In genomic region chr15:67196672-67197363, GRCh38 we compare ENCODE assay signal across 9 cellular contexts. TPM values are rescaled to one million over a fixed set of nuclear protein-coding genes. Genes with fewer than 3 reads are reported as not detected.
DNase-seq lines count a peak whose midpoint lies in the region; FAIRE-seq and TF ChIP-seq lines count a peak whose summit lies in the region.
"Had no signal": no experiment of that assay in that cellular context is flagged by ENCODE, and none has a peak within 500 bp of the region (broad histone marks: within the 10 kb centered on the region; RNA-seq: fewer than 3 reads in every experiment).

No MANE protein-coding gene starts in this region.

- H3K4me2 ChIP-seq in endothelial cell of umbilical vein (ENCODE audit: insufficient read depth, low read length) = no peak overlapping the region
- H3K4me2 ChIP-seq in neural progenitor cell = no peak overlapping the region

- H3K4me1 Mint-ChIP-seq in CD8-positive, alpha-beta memory T cell = peaks cover 12 to 15% (median 13%) of the 10 kb centered on the region in 3 donors
- H3K4me1 Mint-ChIP-seq in neural progenitor cell = peaks cover 24% of the 10 kb centered on the region

- TF ChIP-seq POLR2A in endothelial cell of umbilical vein (IDR thresholded peaks at IDR 0.05; ENCODE audit: low read depth, low read length) (no peak), sigmoid colon (IDR thresholded peaks at IDR 0.05) (no peak)

- POLR2A ChIA-PET in CD8-positive, alpha-beta memory T cell (lab: Charles Lee) = no interaction called here
- POLR2A ChIA-PET in endothelial cell of umbilical vein (lab: Charles Lee) = no interaction called here

- no peak for TF ChIP-seq CTCF in endothelial cell of umbilical vein (IDR thresholded peaks at IDR 0.05; ENCODE audit: extremely low read depth in 1 of 2, insufficient read depth in 1 of 2, low read depth in 1 of 2, low read length in 2 of 2)
- no peak for TF ChIP-seq CTCF in neural progenitor cell (IDR thresholded peaks at IDR 0.05)
- no peak for TF ChIP-seq CTCF in sigmoid colon (IDR thresholded peaks at IDR 0.05)

- BruUV-seq in endothelial cell of umbilical vein (replicated peaks; lab: Mats Ljungman, UMichigan) = no TSS peak

- intact Hi-C loops in endothelial cell of umbilical vein (cut with micrococcal nuclease) = loop anchor here (5.0 kb wide), 1 partner anchor 250 kb away; no protein-coding TSS in a partner anchor
- intact Hi-C loops in sigmoid colon (cut with DNase I) = no loop called here

- no peak overlapping the region for H2AFZ ChIP-seq in endothelial cell of umbilical vein (ENCODE audit: low read depth, low read length)
- no peak overlapping the region for H2AFZ ChIP-seq in neural progenitor cell (replicated peaks)

- CTCF ChIA-PET in CD8-positive, alpha-beta memory T cell (lab: Charles Lee) = no interaction called here
- CTCF ChIA-PET in endothelial cell of umbilical vein (lab: Charles Lee) = interaction anchor here (0.7 to 1.3 kb wide), 2 partner anchors 13 to 18 kb away, joined by 3 read pairs; no protein-coding TSS in a partner anchor

- no peak overlapping the region for H3K4me3 ChIP-seq in CD8-positive, alpha-beta memory T cell (ENCODE audit: low read length)
- H3K4me3 ChIP-seq in endothelial cell of umbilical vein (replicated peaks in 1 of 3; ENCODE audit: insufficient read depth in 1 of 3, low read depth in 1 of 3, low read length in 3 of 3) (no peak overlapping the region), neural progenitor cell (no peak overlapping the region), sigmoid colon (no peak overlapping the region)

- H3K36me3 Mint-ChIP-seq in CD8-positive, alpha-beta memory T cell = peaks cover 0 to 51% (median 10%) of the 10 kb centered on the region in 3 donors
- H3K36me3 Mint-ChIP-seq in neural progenitor cell = peaks cover 29% of the 10 kb centered on the region

- no peaks in the 10 kb centered on the region for H3K79me2 ChIP-seq in endothelial cell of umbilical vein (ENCODE audit: control insufficient read depth, insufficient read depth, low read length)
- no peaks in the 10 kb centered on the region for H3K79me2 ChIP-seq in neural progenitor cell (ENCODE audit: low read depth)

- H4K20me1 ChIP-seq in endothelial cell of umbilical vein (replicated peaks; ENCODE audit: control insufficient read depth, extremely low read depth, insufficient read depth, low read length) = no peaks in the 10 kb centered on the region
- peaks cover 6% of the 10 kb centered on the region for H4K20me1 ChIP-seq in neural progenitor cell (ENCODE audit: low read depth)

- H3K36me3 ChIP-seq in CD8-positive, alpha-beta memory T cell (ENCODE audit: insufficient read depth, low read length) = peaks cover 11% of the 10 kb centered on the region
- peaks cover 9% of the 10 kb centered on the region in 2 experiments for H3K36me3 ChIP-seq in endothelial cell of umbilical vein (ENCODE audit: control insufficient read depth in 2 of 2, extremely low read depth in 1 of 2, insufficient read depth in 2 of 2, low read length in 2 of 2)
- H3K36me3 ChIP-seq in neural progenitor cell = peaks cover 4% of the 10 kb centered on the region
- peaks cover 0 to 7% (median 0%) of the 10 kb centered on the region in 4 donors for H3K36me3 ChIP-seq in sigmoid colon

- no peaks in the 10 kb centered on the region for H3F3A ChIP-seq in neural progenitor cell (ENCODE audit: low read depth)

- no peak overlapping the region for H3K27ac ChIP-seq in CD8-positive, alpha-beta memory T cell (ENCODE audit: low read depth, low read length)
- H3K27ac ChIP-seq in endothelial cell of umbilical vein (ENCODE audit: insufficient read depth, low read depth, low read length) (no peak overlapping the region), neural progenitor cell (no peak overlapping the region), sigmoid colon (peak overlapping the region in 1 of 4 donors; percentile 18)

- peak overlapping the region in 2 of 7 donors; percentile 5 to 23 for H3K4me3 Mint-ChIP-seq in CD8-positive, alpha-beta memory T cell
- no peak overlapping the region for H3K4me3 Mint-ChIP-seq in neural progenitor cell

- no peaks in the 10 kb centered on the region for H3K27me3 ChIP-seq in CD8-positive, alpha-beta memory T cell (ENCODE audit: insufficient read depth, low read length, poor library complexity, severe bottlenecking)
- H3K27me3 ChIP-seq in endothelial cell of umbilical vein (ENCODE audit: control insufficient read depth in 2 of 2, insufficient read depth in 2 of 2, low read length in 2 of 2) (no peaks in the 10 kb centered on the region), neural progenitor cell (no peaks in the 10 kb centered on the region), sigmoid colon (no peaks in the 10 kb centered on the region)

- H3K9me3 ChIP-seq in CD8-positive, alpha-beta memory T cell (ENCODE audit: low read length) = no peaks in the 10 kb centered on the region
- H3K9me3 ChIP-seq in endothelial cell of umbilical vein (replicated peaks; ENCODE audit: control insufficient read depth, insufficient read depth, low read length) (no peaks in the 10 kb centered on the region), neural progenitor cell (ENCODE audit: low read depth) (no peaks in the 10 kb centered on the region), sigmoid colon (no peaks in the 10 kb centered on the region)

- H3K27ac Mint-ChIP-seq in CD8-positive, alpha-beta memory T cell = peak overlapping the region; percentile 22 to 89 (median 72)
- peak overlapping the region; percentile 48 for H3K27ac Mint-ChIP-seq in neural progenitor cell

- WGBS in sigmoid colon, 2 donors = 49 to 76% methylated on average over 8 of the region's 8 CpGs

- FAIRE-seq in endothelial cell of umbilical vein (lab: Jason Lieb, UNC) = no peak

- TF ChIP-seq EP300 in sigmoid colon (IDR thresholded peaks at IDR 0.05) = no peak

- no peaks in the 10 kb centered on the region for H3K9me3 Mint-ChIP-seq in CD8-positive, alpha-beta memory T cell
- H3K9me3 Mint-ChIP-seq in neural progenitor cell = no peaks in the 10 kb centered on the region

- H3K27me3 Mint-ChIP-seq in CD8-positive, alpha-beta memory T cell = peaks cover 0 to 4% of the 10 kb centered on the region in 2 donors
- peaks cover 13% of the 10 kb centered on the region for H3K27me3 Mint-ChIP-seq in neural progenitor cell (ENCODE audit: insufficient read depth, low read depth)

- H3K4me1 ChIP-seq in CD8-positive, alpha-beta memory T cell (ENCODE audit: insufficient read depth, low read length) = peaks cover 5% of the 10 kb centered on the region
- H3K4me1 ChIP-seq in endothelial cell of umbilical vein (ENCODE audit: control insufficient read depth, extremely low read depth, insufficient read depth, low read length) = peaks cover 20% of the 10 kb centered on the region
- peaks cover 17% of the 10 kb centered on the region for H3K4me1 ChIP-seq in neural progenitor cell
- H3K4me1 ChIP-seq in sigmoid colon = peaks cover 0 to 33% (median 28%) of the 10 kb centered on the region in 4 donors

- DNase-seq in CD8-positive, alpha-beta memory T cell = no peak
- DNase-seq in NCI-H226 (peak; percentile 80), endothelial cell of umbilical vein (ENCODE audit: low read depth, low spot score) (peak; percentile 28), neural progenitor cell (ENCODE audit: low spot score) (no peak), activated gamma-delta T cell treated with Interleukin-2 at 50 U/mL for 16 hours (no peak), sigmoid colon (no peak), DMS 273 (lab: John Stamatoyannopoulos, UW; ENCODE audit: unreplicated experiment) (no peak)
- DNase-seq in activated CD4-positive, alpha-beta T cell treated with anti-CD3 and anti-CD28 coated beads for 1 hour = no peak
- DNase-seq: NCI-H1694 had no signal

- H3K9me1 ChIP-seq in endothelial cell of umbilical vein (replicated peaks; ENCODE audit: control insufficient read depth, extremely low read depth, insufficient read depth, low read length) = no peaks in the 10 kb centered on the region

- dilution Hi-C loops in endothelial cell of umbilical vein (cut with MboI; ENCODE audit: extremely low pct_ligation_motif_present, low sequenced_read_pairs) = no loop called here

- no peak overlapping the region for H3K9ac ChIP-seq in endothelial cell of umbilical vein (replicated peaks; ENCODE audit: extremely low read depth, insufficient read depth, low read length)
- H3K9ac ChIP-seq in neural progenitor cell = no peak overlapping the region

TF ChIP-seq in endothelial cell of umbilical vein, 7 proteins besides CTCF, POLR2A, EP300 and RAD21 (continues in another document):
- TF ChIP-seq FOS (IDR thresholded peaks at IDR 0.05; ENCODE audit: borderline replicate concordance, insufficient read depth, low read length) (no peak), GATA2 (IDR thresholded peaks at IDR 0.05; ENCODE audit: insufficient read depth, insufficient read length, low read depth, low read length) (no peak), JUN (IDR thresholded peaks at IDR 0.05; ENCODE audit: borderline replicate concordance, insufficient read depth, insufficient read length, low read depth) (no peak)

RNA-seq across cellular contexts. Expression of gene AAGAB, which starts 57.6 kb away (rescaled TPM):
- 10 to 100 TPM; 66.6 to 76.1 TPM for total RNA-seq in CD8-positive, alpha-beta memory T cell
- 53.9 TPM for polyA plus RNA-seq in CD8-positive, alpha-beta memory T cell
- total RNA-seq in endothelial cell of umbilical vein (38.0 and 42.6 TPM in 2 replicates), neural progenitor cell (ENCODE audit: low replicate concordance) (61.5 and 68.0 TPM in 2 replicates), sigmoid colon (10 to 100 TPM; 22.4 to 35.9 (median 29.3) TPM)
- polyA plus RNA-seq in endothelial cell of umbilical vein (21.2 and 22.7 TPM in 2 replicates), sigmoid colon (10 to 100 TPM; 34.5 to 48.1 (median 36.0) TPM)
- polyA plus RNA-seq in endothelial cell of umbilical vein (2011; cell fraction: cytosol; rRNA removed) = 29.4 and 35.2 TPM in 2 replicates
- 18.7 and 23.4 TPM in 2 replicates for polyA plus RNA-seq in endothelial cell of umbilical vein (2011; cell fraction: nucleus; rRNA removed)
- 33.0 and 40.9 TPM in 2 replicates for polyA plus RNA-seq in endothelial cell of umbilical vein (2012)
- polyA minus RNA-seq in endothelial cell of umbilical vein = 63.8 and 65.7 TPM in 2 replicates
- polyA minus RNA-seq in endothelial cell of umbilical vein (2011; cell fraction: cytosol; rRNA and poly(A)+ RNA removed) = 54.0 TPM
- 36.1 and 37.7 TPM in 2 replicates for polyA minus RNA-seq in endothelial cell of umbilical vein (2011; cell fraction: nucleus; rRNA and poly(A)+ RNA removed)

RNA-seq across cellular contexts. Expression of gene IQCH, which starts 57.8 kb away (rescaled TPM):
- 1 to 10 TPM; 1.0 to 1.3 TPM for total RNA-seq in CD8-positive, alpha-beta memory T cell
- 0.52 TPM for polyA plus RNA-seq in CD8-positive, alpha-beta memory T cell
- total RNA-seq in endothelial cell of umbilical vein (0.51 and 2.6 TPM in 2 replicates), neural progenitor cell (ENCODE audit: low replicate concordance) (6.4 and 21.0 TPM in 2 replicates), sigmoid colon (1 to 10 TPM; 1.2 to 3.8 (median 1.4) TPM)
- polyA plus RNA-seq in endothelial cell of umbilical vein (0.16 and 0.29 TPM in 2 replicates), sigmoid colon (1 to 10 TPM in 2 of 3 donors, under 1 TPM in 1; 0.36 to 2.3 (median 1.2) TPM)
- 0.27 and 0.35 TPM in 2 replicates for polyA plus RNA-seq in endothelial cell of umbilical vein (2011; cell fraction: cytosol; rRNA removed)
- 0.88 and 0.95 TPM in 2 replicates for polyA plus RNA-seq in endothelial cell of umbilical vein (2011; cell fraction: nucleus; rRNA removed)
- 0.40 and 0.47 TPM in 2 replicates for polyA plus RNA-seq in endothelial cell of umbilical vein (2012)
- polyA minus RNA-seq in endothelial cell of umbilical vein = 1.1 and 3.2 TPM in 2 replicates
- 5.9 TPM for polyA minus RNA-seq in endothelial cell of umbilical vein (2011; cell fraction: cytosol; rRNA and poly(A)+ RNA removed)
- 2.9 and 6.4 TPM in 2 replicates for polyA minus RNA-seq in endothelial cell of umbilical vein (2011; cell fraction: nucleus; rRNA and poly(A)+ RNA removed)

Comparison
In these comparisons a context has a peak if more than half of its experiments do, and no peak if none do; other contexts are left out.
1. DNase-seq: peak in NCI-H226 (single experiment) and endothelial cell of umbilical vein (single experiment); none in CD8-positive, alpha-beta memory T cell (0 of 5), neural progenitor cell (single experiment), activated gamma-delta T cell treated with Interleukin-2 at 50 U/mL for 16 hours (single experiment), sigmoid colon (single experiment), DMS 273 (single experiment) and activated CD4-positive, alpha-beta T cell treated with anti-CD3 and anti-CD28 coated beads for 1 hour (single experiment).